In the genomic region with DNA sequence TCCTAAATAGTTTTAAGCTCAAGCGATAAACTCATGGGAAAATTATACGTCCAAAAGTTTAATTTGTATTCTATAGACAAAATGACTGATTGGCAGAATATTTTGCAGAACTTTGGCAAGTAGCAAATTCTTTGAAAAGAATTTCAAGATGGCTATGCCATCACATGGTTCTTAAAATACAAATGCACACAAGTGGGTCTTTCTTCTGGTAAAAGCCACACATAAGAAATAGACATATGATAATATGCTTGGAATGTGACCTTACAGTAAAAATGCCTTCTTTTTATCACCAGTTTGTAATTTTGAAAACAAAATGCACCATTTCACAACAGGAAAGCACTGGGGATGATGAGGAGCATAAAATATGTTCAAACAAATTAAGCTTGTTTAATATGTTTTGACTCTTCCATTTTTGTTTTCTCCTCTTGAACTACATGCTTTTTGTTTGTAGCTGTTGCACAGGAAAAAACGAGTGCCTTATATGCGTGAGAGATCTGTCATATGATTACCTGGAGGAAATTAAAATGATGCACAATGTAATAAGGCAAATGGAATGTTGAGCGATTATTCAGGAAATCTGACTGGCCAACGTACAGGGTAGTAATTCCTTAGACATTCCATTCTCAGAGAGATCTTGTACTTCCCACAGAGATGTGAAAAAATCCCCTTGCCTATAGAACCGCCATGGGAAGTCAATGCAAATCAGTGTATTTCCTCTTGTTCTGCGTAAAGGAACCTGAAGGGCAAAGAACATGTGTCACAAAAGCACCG, we compare ENCODE assay signal across 12 cellular contexts.
DNase-seq lines count a peak whose midpoint lies in the region; ATAC-seq and TF ChIP-seq lines count a peak whose summit lies in the region.
"Had no signal": no experiment of that assay in that cellular context is flagged by ENCODE, and none has a peak within 500 bp of the region (broad histone marks: within the 10 kb centered on the region; RNA-seq: fewer than 3 reads in every experiment).

No MANE protein-coding gene starts in this region.

- H3K4me3 ChIP-seq in CD8-positive, alpha-beta T cell (ENCODE audit: low read depth, low read length): no peak overlapping the region
- H3K4me3 ChIP-seq: thoracic aorta had no signal

- H3K27me3 Mint-ChIP-seq in type B pancreatic cell: no peaks in the 10 kb centered on the region
- H3K27me3 Mint-ChIP-seq in CD8-positive, alpha-beta T cell (ENCODE audit: low read depth): no peaks in the 10 kb centered on the region
- H3K27me3 Mint-ChIP-seq in activated CD8-positive, alpha-beta memory T cell treated with anti-CD3 and anti-CD28 coated beads, Interleukin-2, amount 10 ng/mL, durations not matched to agents 7 days and 5 days: no peaks in the 10 kb centered on the region
- H3K27me3 Mint-ChIP-seq: T-helper 17 cell had no signal

- no peaks in the 10 kb centered on the region for H3K9me3 ChIP-seq in CD8-positive, alpha-beta T cell (ENCODE audit: low read length)
- H3K9me3 ChIP-seq: thoracic aorta had no signal

- no peaks in the 10 kb centered on the region for H3K27me3 ChIP-seq in CD8-positive, alpha-beta T cell (ENCODE audit: insufficient read depth, low read length)

- peak; percentile 64 for DNase-seq in H4 (ENCODE audit: low spot score)
- peak; percentile 82 for DNase-seq in RPMI7951 (ENCODE audit: low read depth)
- DNase-seq in epithelial cell of prostate (ENCODE audit: low read depth, low spot score): no peak
- DNase-seq in pulmonary artery endothelial cell (ENCODE audit: low read depth, low spot score): peak; percentile 99
- no peak for DNase-seq in AML-193 (lab: John Stamatoyannopoulos, UW)
- no peak for DNase-seq in type B pancreatic cell (ENCODE audit: extremely low spot score, unreplicated experiment)
- no peak for DNase-seq in CD8-positive, alpha-beta T cell
- no peak for DNase-seq in activated CD8-positive, alpha-beta memory T cell treated with anti-CD3 and anti-CD28 coated beads, Interleukin-2, amount 10 ng/mL, durations not matched to agents 7 days and 5 days
- DNase-seq: anterior cingulate cortex, DND-41, T-helper 17 cell had no signal

- no peaks in the 10 kb centered on the region for H3K36me3 ChIP-seq in CD8-positive, alpha-beta T cell (ENCODE audit: insufficient read depth, low read length)
- H3K36me3 ChIP-seq: thoracic aorta had no signal

- no peaks in the 10 kb centered on the region for H3K36me3 Mint-ChIP-seq in type B pancreatic cell
- no peaks in the 10 kb centered on the region for H3K36me3 Mint-ChIP-seq in CD8-positive, alpha-beta T cell
- H3K36me3 Mint-ChIP-seq in activated CD8-positive, alpha-beta memory T cell treated with anti-CD3 and anti-CD28 coated beads, Interleukin-2, amount 10 ng/mL, durations not matched to agents 7 days and 5 days: no peaks in the 10 kb centered on the region

- no peaks in the 10 kb centered on the region for H3K4me1 ChIP-seq in CD8-positive, alpha-beta T cell (ENCODE audit: insufficient read depth, low read length)

- no peak overlapping the region for H3K27ac Mint-ChIP-seq in type B pancreatic cell
- H3K27ac Mint-ChIP-seq in CD8-positive, alpha-beta T cell: no peak overlapping the region
- no peak overlapping the region for H3K27ac Mint-ChIP-seq in activated CD8-positive, alpha-beta memory T cell treated with anti-CD3 and anti-CD28 coated beads, Interleukin-2, amount 10 ng/mL, durations not matched to agents 7 days and 5 days
- H3K27ac Mint-ChIP-seq: T-helper 17 cell had no signal

- TF ChIP-seq CTCF in type B pancreatic cell (conservative IDR thresholded peaks at IDR 0.05): no peak
- no peak for TF ChIP-seq CTCF in CD8-positive, alpha-beta T cell (IDR thresholded peaks at IDR 0.05)

- ATAC-seq in CD8-positive, alpha-beta T cell: no peak
- ATAC-seq in activated CD8-positive, alpha-beta memory T cell treated with anti-CD3 and anti-CD28 coated beads, Interleukin-2, amount 10 ng/mL, durations not matched to agents 7 days and 5 days: no peak
- ATAC-seq: T-helper 17 cell had no signal

- peak overlapping the region; percentile 72 for H3K27ac ChIP-seq in epithelial cell of prostate
- no peak overlapping the region for H3K27ac ChIP-seq in CD8-positive, alpha-beta T cell (ENCODE audit: low read depth, low read length)
- H3K27ac ChIP-seq: thoracic aorta had no signal

- CTCF ChIA-PET in CD8-positive, alpha-beta T cell (lab: Charles Lee): no interaction called here
- CTCF ChIA-PET in activated CD8-positive, alpha-beta memory T cell treated with anti-CD3 and anti-CD28 coated beads, Interleukin-2, amount 10 ng/mL, durations not matched to agents 7 days and 5 days (lab: Charles Lee): no interaction called here

- H3K4me1 Mint-ChIP-seq in type B pancreatic cell (ENCODE audit: unreplicated experiment): no peaks in the 10 kb centered on the region
- no peaks in the 10 kb centered on the region for H3K4me1 Mint-ChIP-seq in CD8-positive, alpha-beta T cell (ENCODE audit: low read depth)
- no peaks in the 10 kb centered on the region for H3K4me1 Mint-ChIP-seq in activated CD8-positive, alpha-beta memory T cell treated with anti-CD3 and anti-CD28 coated beads, Interleukin-2, amount 10 ng/mL, durations not matched to agents 7 days and 5 days
- H3K4me1 Mint-ChIP-seq: T-helper 17 cell had no signal

- peaks cover 12% of the 10 kb centered on the region for H3K9me3 Mint-ChIP-seq in type B pancreatic cell
- peaks cover 5% of the 10 kb centered on the region for H3K9me3 Mint-ChIP-seq in CD8-positive, alpha-beta T cell
- peaks cover 5% of the 10 kb centered on the region for H3K9me3 Mint-ChIP-seq in activated CD8-positive, alpha-beta memory T cell treated with anti-CD3 and anti-CD28 coated beads, Interleukin-2, amount 10 ng/mL, durations not matched to agents 7 days and 5 days (ENCODE audit: low read depth)

- intact Hi-C loops in CD8-positive, alpha-beta T cell (cut with DNase I, micrococcal nuclease): no loop called here

- H3K4me3 Mint-ChIP-seq in type B pancreatic cell: no peak overlapping the region
- no peak overlapping the region for H3K4me3 Mint-ChIP-seq in CD8-positive, alpha-beta T cell
- no peak overlapping the region for H3K4me3 Mint-ChIP-seq in activated CD8-positive, alpha-beta memory T cell treated with anti-CD3 and anti-CD28 coated beads, Interleukin-2, amount 10 ng/mL, durations not matched to agents 7 days and 5 days
- H3K4me3 Mint-ChIP-seq: T-helper 17 cell had no signal

- POLR2A ChIA-PET in CD8-positive, alpha-beta T cell (lab: Charles Lee): no interaction called here

Comparison
In these comparisons a context has a peak if more than half of its experiments do, and no peak if none do; other contexts are left out.
1. DNase-seq: peak in H4 (single experiment), RPMI7951 (single experiment) and pulmonary artery endothelial cell (single experiment); none in epithelial cell of prostate (single experiment), AML-193 (0 of 2), type B pancreatic cell (single experiment), CD8-positive, alpha-beta T cell (0 of 7) and activated CD8-positive, alpha-beta memory T cell treated with anti-CD3 and anti-CD28 coated beads, Interleukin-2, amount 10 ng/mL, durations not matched to agents 7 days and 5 days (single experiment).